9 cellular contexts compared by ENCODE assay signal in genomic region chr14:80850197-80850814, GRCh38.
DNase-seq lines count a peak whose midpoint lies in the region; ATAC-seq, FAIRE-seq and TF ChIP-seq lines count a peak whose summit lies in the region.
"Had no signal": no experiment of that assay in that cellular context is flagged by ENCODE, and none has a peak within 500 bp of the region (broad histone marks: within the 10 kb centered on the region; RNA-seq: fewer than 3 reads in every experiment).

No MANE protein-coding gene starts in this region.

- no peaks in the 10 kb centered on the region for H3F3A ChIP-seq in SU-DHL-6 (ENCODE audit: insufficient read depth)

- H3K9me2 ChIP-seq in SU-DHL-6 (replicated peaks; ENCODE audit: insufficient read depth, low read length): no peaks in the 10 kb centered on the region

- no peak overlapping the region for H2AFZ ChIP-seq in SU-DHL-6 (ENCODE audit: low read depth, low read length, severe bottlenecking)

- H3K4me1 ChIP-seq in testis: no peaks in the 10 kb centered on the region

- no peak for ATAC-seq in activated CD4-positive, CD25-positive, alpha-beta regulatory T cell treated with anti-CD3 and anti-CD28 coated beads, Interleukin-2, amount 50 U/mL, for 24 hours

- no peak overlapping the region for H3K9ac ChIP-seq in SU-DHL-6 (ENCODE audit: low read length)

- H3K79me2 ChIP-seq in SU-DHL-6 (ENCODE audit: insufficient read depth, low read length): no peaks in the 10 kb centered on the region

- H3K36me3 ChIP-seq in SU-DHL-6 (ENCODE audit: low read length) (no peaks in the 10 kb centered on the region), testis (ENCODE audit: low read depth, missing control alignments) (no peaks in the 10 kb centered on the region)
- H3K36me3 ChIP-seq: HAP-1 had no signal

- no peak for TF ChIP-seq POLR2A in testis (IDR thresholded peaks at IDR 0.05)

- H3K4me3 ChIP-seq in GM12864 (ENCODE audit: low read depth, low read length): no peak overlapping the region
- H3K4me3 ChIP-seq in SU-DHL-6 (ENCODE audit: insufficient read depth, low read length, poor library complexity, severe bottlenecking): no peak overlapping the region
- no peak overlapping the region for H3K4me3 ChIP-seq in testis
- H3K4me3 ChIP-seq: HAP-1 had no signal

- intact Hi-C loops in testis (cut with DNase I; ENCODE audit: low total_unique reads): no loop called here

- DNase-seq in GM12864 (ENCODE audit: low read depth): no peak
- peak; percentile 3 for DNase-seq in HT1080 (ENCODE audit: low read depth)
- peak; percentile 26 for DNase-seq in glomerular visceral epithelial cell (ENCODE audit: extremely low spot score)
- no peak for DNase-seq in testis
- DNase-seq in caudate nucleus (lab: John Stamatoyannopoulos, UW): no peak

- TF ChIP-seq CTCF in GM12864 (IDR thresholded peaks at IDR 0.05; ENCODE audit: low read depth, low read length, missing control alignments): peak; percentile 37
- peak; percentile 54 for TF ChIP-seq CTCF in SU-DHL-6 (IDR thresholded peaks at IDR 0.05; ENCODE audit: insufficient read depth, low read length, poor library complexity, severe bottlenecking)
- peak; percentile 22 to 66 (median 26) for TF ChIP-seq CTCF in testis (IDR thresholded peaks at IDR 0.05)

- peak; percentile 98 for FAIRE-seq in A204.1 (lab: Jason Lieb, UNC)

- no peak overlapping the region for H3K4me2 ChIP-seq in SU-DHL-6 (ENCODE audit: low read depth, low read length, poor library complexity, severe bottlenecking)

- H3K27me3 ChIP-seq in SU-DHL-6 (ENCODE audit: low read length) (no peaks in the 10 kb centered on the region), testis (no peaks in the 10 kb centered on the region)

- H3K27ac ChIP-seq in SU-DHL-6 (ENCODE audit: low read depth, low read length) (no peak overlapping the region), testis (no peak overlapping the region), caudate nucleus (ENCODE audit: low read depth, low read length) (no peak overlapping the region)

- no peaks in the 10 kb centered on the region for H4K20me1 ChIP-seq in SU-DHL-6 (ENCODE audit: low read depth, low read length)

- H3K9me3 ChIP-seq in SU-DHL-6 (ENCODE audit: insufficient read depth, low read length) (no peaks in the 10 kb centered on the region), testis (no peaks in the 10 kb centered on the region)
- H3K9me3 ChIP-seq: HAP-1 had no signal

- WGBS in testis, 2 donors: 43 to 50% methylated on average over 4 of the region's 4 CpGs

Comparison
In these comparisons a context has a peak if more than half of its experiments do, and no peak if none do; other contexts are left out.
1. DNase-seq: peak in HT1080 (single experiment) and glomerular visceral epithelial cell (single experiment); none in GM12864 (single experiment), testis (single experiment) and caudate nucleus (0 of 61).
2. Peak in every context shown above with its lines, with median percentiles within 50 percentile points of each other: CTCF ChIP-seq.